8 cellular contexts compared by ENCODE assay signal in the genomic region with DNA sequence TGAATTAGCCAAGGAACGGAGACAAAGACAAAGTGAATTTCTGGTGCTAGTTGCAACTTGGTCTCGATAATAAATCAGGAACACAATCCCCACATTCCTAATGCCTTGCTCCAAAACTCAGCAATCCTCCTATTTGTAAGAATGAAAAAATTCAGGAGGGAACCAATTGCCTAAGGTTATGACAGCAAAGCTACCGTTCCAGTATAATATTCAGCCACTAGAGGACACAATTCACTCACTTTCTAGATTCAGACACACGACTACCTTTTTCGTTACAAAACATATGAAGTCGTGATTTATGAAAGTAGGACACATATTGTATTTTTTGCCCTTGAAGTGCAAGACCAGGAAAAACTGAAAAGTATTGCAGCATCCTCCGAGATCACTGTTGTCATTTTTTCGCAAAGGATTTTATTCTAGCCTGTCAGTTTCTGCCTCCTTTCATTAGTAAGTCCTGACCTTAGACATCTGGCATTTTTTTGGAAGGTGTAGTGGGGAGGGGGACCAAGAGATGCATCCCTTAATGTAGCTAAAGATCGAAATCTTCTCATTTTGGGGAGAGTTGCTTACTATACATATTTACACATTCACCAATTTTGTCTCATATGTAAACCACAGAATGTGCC.
DNase-seq lines count a peak whose midpoint lies in the region; ATAC-seq, FAIRE-seq and TF ChIP-seq lines count a peak whose summit lies in the region.

No MANE protein-coding gene starts in this region.

- no TSS peak for BruUV-seq in mammary epithelial cell (replicated peaks; lab: Mats Ljungman, UMichigan)
- BruUV-seq in HepG2 (replicated peaks; lab: Mats Ljungman, UMichigan), result no TSS peak

- no peak for TF ChIP-seq EP300 in HepG2 (IDR thresholded peaks at IDR 0.05; ENCODE audit: low read depth in 2 of 2, low read length in 2 of 2)
- TF ChIP-seq EP300 in HepG2 (CRISPR knock-in tag; IDR thresholded peaks at IDR 0.05; ENCODE audit: borderline replicate concordance), result no peak

- intact Hi-C loops in mammary epithelial cell (cut with micrococcal nuclease), result loop anchor here (1.0 to 5.0 kb wide), 3 partner anchors 417 to 662 kb away; no protein-coding TSS in a partner anchor
- intact Hi-C loops in HepG2 (cut with micrococcal nuclease; ENCODE audit: unreplicated experiment), result loop anchor here (5.0 kb wide), 2 partner anchors 460 to 660 kb away; no protein-coding TSS in a partner anchor

- no peak for TF ChIP-seq POLR2A in HepG2 (IDR thresholded peaks at IDR 0.05; ENCODE audit: insufficient read depth in 1 of 2, low read depth in 2 of 2, low read length in 2 of 2)

- peak; percentile 79 for ATAC-seq in HepG2
- no peak for ATAC-seq in GM21528 (IDR thresholded peaks at IDR 0.05; ENCODE audit: low FRiP score, unreplicated experiment)
- ATAC-seq in HG03460 (IDR thresholded peaks at IDR 0.05; ENCODE audit: unreplicated experiment), result no peak

- H3K79me2 ChIP-seq in mammary epithelial cell (ENCODE audit: insufficient read depth, low read length) (no peaks in the 10 kb centered on the region), HepG2 (ENCODE audit: insufficient read depth, low read length) (no peaks in the 10 kb centered on the region)

- no peaks in the 10 kb centered on the region for H3K36me3 ChIP-seq in mammary epithelial cell (ENCODE audit: insufficient read depth, low read length)
- H3K36me3 ChIP-seq in HepG2 (replicated peaks in 1 of 2; ENCODE audit: control insufficient read depth in 1 of 2, insufficient read depth in 2 of 2, low read length in 2 of 2), result no peaks in the 10 kb centered on the region

- H4K20me1 ChIP-seq in mammary epithelial cell (ENCODE audit: insufficient read depth, low read length) (no peaks in the 10 kb centered on the region), HepG2 (ENCODE audit: insufficient read depth, low read length) (no peaks in the 10 kb centered on the region)

- H3K27ac ChIP-seq in mammary epithelial cell (ENCODE audit: insufficient read depth, low read depth, low read length) (no peak overlapping the region), HepG2 (ENCODE audit: extremely low read length, insufficient read depth, low read length) (no peak overlapping the region)

- H3K9ac ChIP-seq in mammary epithelial cell (ENCODE audit: insufficient read depth, low read length), result no peak overlapping the region
- no peak overlapping the region for H3K9ac ChIP-seq in HepG2 (ENCODE audit: insufficient read depth, low read depth, low read length)

- dilution Hi-C loops in mammary epithelial cell (cut with HindIII; ENCODE audit: low sequenced_read_pairs), result no loop called here

- H2AFZ ChIP-seq in mammary epithelial cell (ENCODE audit: low read depth, low read length) (no peak overlapping the region), HepG2 (ENCODE audit: low read length) (no peak overlapping the region)

- TF ChIP-seq CTCF in mammary epithelial cell (conservative IDR thresholded peaks at IDR 0.05 in 1 of 2, IDR thresholded peaks at IDR 0.05 in 1 of 2; ENCODE audit: extremely low read depth in 1 of 2, insufficient read depth in 1 of 2, low read depth in 1 of 2, low read length in 2 of 2) (peak; percentile 87 to 98), HepG2 (CRISPR knock-in tag; IDR thresholded peaks at IDR 0.05) (peak; percentile 70)

- peak; percentile 45; the same call in 1 of the 2 replicates for TF ChIP-seq RAD21 in HepG2 (CRISPR knock-in tag; IDR thresholded peaks at IDR 0.05)

- CTCF ChIA-PET in mammary epithelial cell (lab: Charles Lee; ENCODE audit: low non-redundant PET) (no interaction called here), HepG2 (lab: Yijun Ruan, JAX; ENCODE audit: low intra/inter-chr PET ratio, low total read pairs) (interaction anchor here (1.0 to 1.1 kb wide), 2 partner anchors 459 to 661 kb away, joined by 3 to 4 read pairs; no protein-coding TSS in a partner anchor)

- peak; percentile 2 to 35 for DNase-seq in NCI-H2081 (lab: John Stamatoyannopoulos, UW)
- DNase-seq in NCI-H2081 treated with DMSO at 0.1 percent for 48 hours (lab: John Stamatoyannopoulos, UW), result no peak
- peak; percentile 83 for DNase-seq in NCI-H2196 (lab: John Stamatoyannopoulos, UW; ENCODE audit: unreplicated experiment)
- DNase-seq in mammary epithelial cell, result peak; percentile 51
- DNase-seq in HepG2 (ENCODE audit: low spot score), result peak; percentile 29
- DNase-seq in central memory CD4-positive, alpha-beta T cell, result no peak

- H3K4me3 ChIP-seq in mammary epithelial cell (replicated peaks in 1 of 3; ENCODE audit: insufficient read depth in 1 of 3, low read depth in 2 of 3, low read length in 3 of 3) (no peak overlapping the region), HepG2 (replicated peaks in 1 of 3; ENCODE audit: insufficient read depth in 1 of 3, low read depth in 2 of 3, low read length in 3 of 3) (no peak overlapping the region)

- peaks cover 7% of the 10 kb centered on the region for H3K4me1 ChIP-seq in mammary epithelial cell (ENCODE audit: insufficient read depth, low read length)
- no peaks in the 10 kb centered on the region for H3K4me1 ChIP-seq in HepG2 (ENCODE audit: insufficient read depth, low read length)

- H3K27me3 ChIP-seq in mammary epithelial cell (ENCODE audit: insufficient read depth, low read length) (no peaks in the 10 kb centered on the region), HepG2 (ENCODE audit: control insufficient read depth in 1 of 2, insufficient read depth in 2 of 2, low read length in 2 of 2) (0 out of 5 replicates have a peak, but pooled peaks cover 0 to 4% of the 10 kb centered on the region in 2 experiments)

- H3K9me3 ChIP-seq in mammary epithelial cell (replicated peaks; ENCODE audit: insufficient read depth, low read length), result no peaks in the 10 kb centered on the region
- H3K9me3 ChIP-seq in HepG2 (ENCODE audit: low read length), result no peaks in the 10 kb centered on the region

- in situ Hi-C loops in mammary epithelial cell (cut with MboI; ENCODE audit: low sequenced_read_pairs in 2 of 2) (no loop called here), HepG2 (cut with HindIII; ENCODE audit: extremely low pct_ligation_motif_present, low pct_unique_long_range_greater_than_20kb) (no loop called here)

- H3K4me2 ChIP-seq in mammary epithelial cell (ENCODE audit: insufficient read depth, low read depth, low read length) (no peak overlapping the region), HepG2 (ENCODE audit: low read depth, low read length) (no peak overlapping the region)

- WGBS in mammary epithelial cell (ENCODE audit: low coverage, missing lambda C conversion rate), result 4% methylated on average over 7 of the region's 9 CpGs
- whole genome bisulfite sequencing in HepG2 (ENCODE audit: low lambda C conversion rate), result 21% methylated on average over 9 of the region's 9 CpGs

- peak; percentile 60 for FAIRE-seq in HepG2 (lab: Jason Lieb, UNC)

- POLR2A ChIA-PET in HepG2 (lab: Yijun Ruan, JAX), result no interaction called here

TF ChIP-seq in HepG2, 621 proteins besides CTCF, POLR2A, EP300 and RAD21 (continues in another document):
- no peak for TF ChIP-seq ZNF234 (CRISPR knock-in tag; conservative IDR thresholded peaks at IDR 0.05)
- no peak for TF ChIP-seq FOXP1 (IDR thresholded peaks at IDR 0.05)
- TF ChIP-seq FOXP1 (CRISPR knock-in tag; IDR thresholded peaks at IDR 0.05), result no peak
- no peak for TF ChIP-seq MAFF (IDR thresholded peaks at IDR 0.05; ENCODE audit: low read depth, low read length)
- TF ChIP-seq RELA (CRISPR knock-in tag; IDR thresholded peaks at IDR 0.05), result no peak
- TF ChIP-seq, protein P1, sequence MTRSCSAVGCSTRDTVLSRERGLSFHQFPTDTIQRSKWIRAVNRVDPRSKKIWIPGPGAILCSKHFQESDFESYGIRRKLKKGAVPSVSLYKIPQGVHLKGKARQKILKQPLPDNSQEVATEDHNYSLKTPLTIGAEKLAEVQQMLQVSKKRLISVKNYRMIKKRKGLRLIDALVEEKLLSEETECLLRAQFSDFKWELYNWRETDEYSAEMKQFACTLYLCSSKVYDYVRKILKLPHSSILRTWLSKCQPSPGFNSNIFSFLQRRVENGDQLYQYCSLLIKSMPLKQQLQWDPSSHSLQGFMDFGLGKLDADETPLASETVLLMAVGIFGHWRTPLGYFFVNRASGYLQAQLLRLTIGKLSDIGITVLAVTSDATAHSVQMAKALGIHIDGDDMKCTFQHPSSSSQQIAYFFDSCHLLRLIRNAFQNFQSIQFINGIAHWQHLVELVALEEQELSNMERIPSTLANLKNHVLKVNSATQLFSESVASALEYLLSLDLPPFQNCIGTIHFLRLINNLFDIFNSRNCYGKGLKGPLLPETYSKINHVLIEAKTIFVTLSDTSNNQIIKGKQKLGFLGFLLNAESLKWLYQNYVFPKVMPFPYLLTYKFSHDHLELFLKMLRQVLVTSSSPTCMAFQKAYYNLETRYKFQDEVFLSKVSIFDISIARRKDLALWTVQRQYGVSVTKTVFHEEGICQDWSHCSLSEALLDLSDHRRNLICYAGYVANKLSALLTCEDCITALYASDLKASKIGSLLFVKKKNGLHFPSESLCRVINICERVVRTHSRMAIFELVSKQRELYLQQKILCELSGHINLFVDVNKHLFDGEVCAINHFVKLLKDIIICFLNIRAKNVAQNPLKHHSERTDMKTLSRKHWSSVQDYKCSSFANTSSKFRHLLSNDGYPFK (CRISPR knock-in tag; IDR thresholded peaks at IDR 0.05; ENCODE audit: borderline replicate concordance), result no peak
- no peak for TF ChIP-seq KLF13 (CRISPR knock-in tag; IDR thresholded peaks at IDR 0.05)
- TF ChIP-seq STAG1 (CRISPR knock-in tag; IDR thresholded peaks at IDR 0.05), result peak; percentile 80
- peak; percentile 60 for TF ChIP-seq SMC3 (IDR thresholded peaks at IDR 0.05; ENCODE audit: low read length)
- TF ChIP-seq ZNF709 (CRISPR knock-in tag; IDR thresholded peaks at IDR 0.05), result no peak
- TF ChIP-seq, protein P2, sequence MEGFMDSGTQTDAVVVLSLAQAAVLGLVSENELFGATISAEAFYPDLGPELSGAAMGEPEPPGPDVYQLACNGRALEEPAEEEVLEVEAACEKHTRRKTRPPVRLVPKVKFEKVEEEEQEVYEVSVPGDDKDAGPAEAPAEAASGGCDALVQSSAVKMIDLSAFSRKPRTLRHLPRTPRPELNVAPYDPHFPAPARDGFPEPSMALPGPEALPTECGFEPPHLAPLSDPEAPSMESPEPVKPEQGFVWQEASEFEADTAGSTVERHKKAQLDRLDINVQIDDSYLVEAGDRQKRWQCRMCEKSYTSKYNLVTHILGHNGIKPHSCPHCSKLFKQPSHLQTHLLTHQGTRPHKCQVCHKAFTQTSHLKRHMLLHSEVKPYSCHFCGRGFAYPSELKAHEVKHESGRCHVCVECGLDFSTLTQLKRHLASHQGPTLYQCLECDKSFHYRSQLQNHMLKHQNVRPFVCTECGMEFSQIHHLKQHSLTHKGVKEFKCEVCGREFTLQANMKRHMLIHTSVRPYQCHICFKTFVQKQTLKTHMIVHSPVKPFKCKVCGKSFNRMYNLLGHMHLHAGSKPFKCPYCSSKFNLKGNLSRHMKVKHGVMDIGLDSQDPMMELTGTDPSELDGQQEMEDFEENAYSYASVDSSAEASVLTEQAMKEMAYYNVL (CRISPR knock-in tag; IDR thresholded peaks at IDR 0.05; ENCODE audit: borderline replicate concordance), result no peak

Comparison
In these comparisons a context has a peak if more than half of its experiments do, and no peak if none do; other contexts are left out.
1. DNase-seq: peak in NCI-H2081 (2 of 2), NCI-H2196 (single experiment), mammary epithelial cell (single experiment) and HepG2 (single experiment); none in NCI-H2081 treated with DMSO at 0.1 percent for 48 hours (single experiment) and central memory CD4-positive, alpha-beta T cell (single experiment).